Comparison of ENCODE assay signal across 19 cellular contexts in genomic region chr15:34252545-34252944, GRCh38.
"Had no signal": no experiment of that assay in that cellular context is flagged by ENCODE, and none has a peak within 500 bp of the region (broad histone marks: within the 10 kb centered on the region; RNA-seq: fewer than 3 reads in every experiment).

No MANE protein-coding gene starts in this region.

- H3K9me3 ChIP-seq: adrenal gland, gastrocnemius medialis, sigmoid colon, upper lobe of right lung had no signal

- H3K4me3 ChIP-seq: adrenal gland, gastrocnemius medialis, lung, sigmoid colon, upper lobe of right lung had no signal

- H3K9me3 Mint-ChIP-seq: mesothelial cell of epicardium; natural killer cell treated with Interleukin-12 subunit alpha and Interleukin-12 subunit beta and Interleukin-15 and Interleukin-18, amount 100 ng/mL, for 72 hours; stimulated activated effector memory CD8-positive, alpha-beta T cell treated with anti-CD3 and anti-CD28 coated beads, Interleukin-12 subunit alpha, Interleukin-12 subunit beta, amount 100 ng/mL, for 72 hours; WTC11 had no signal

- H3K79me2 ChIP-seq: parathyroid adenoma had no signal

- H3K27ac ChIP-seq: adrenal gland, gastrocnemius medialis, parathyroid adenoma, sigmoid colon, upper lobe of right lung had no signal

- H3K27ac Mint-ChIP-seq: mesothelial cell of epicardium; natural killer cell treated with Interleukin-12 subunit alpha and Interleukin-12 subunit beta and Interleukin-15 and Interleukin-18, amount 100 ng/mL, for 72 hours had no signal

- H3K4me1 ChIP-seq: adrenal gland, gastrocnemius medialis, parathyroid adenoma, sigmoid colon, upper lobe of right lung had no signal

- DNase-seq: activated CD4-positive, alpha-beta T cell treated with anti-CD3 and anti-CD28 coated beads for 48 hours; activated CD8-positive, alpha-beta memory T cell treated with anti-CD3 and anti-CD28 coated beads for 24 hours; activated CD8-positive, alpha-beta memory T cell treated with anti-CD3 and anti-CD28 coated beads, Interleukin-2, amount 50 U/mL, for 48 hours; adrenal gland; cerebellar nuclear complex; cortex of kidney; gastrocnemius medialis; head of caudate nucleus; sigmoid colon; stimulated activated CD4-positive, alpha-beta T cell treated with anti-CD3 and anti-CD28 coated beads, Interleukin-4, amount 100 ng/mL, for 24 hours; T-helper 2 cell; upper lobe of right lung had no signal

- H3K4me3 Mint-ChIP-seq: mesothelial cell of epicardium; natural killer cell treated with Interleukin-12 subunit alpha and Interleukin-12 subunit beta and Interleukin-15 and Interleukin-18, amount 100 ng/mL, for 72 hours; stimulated activated effector memory CD8-positive, alpha-beta T cell treated with anti-CD3 and anti-CD28 coated beads, Interleukin-12 subunit alpha, Interleukin-12 subunit beta, amount 100 ng/mL, for 72 hours; WTC11 had no signal

- H3K9ac ChIP-seq: parathyroid adenoma had no signal

- H3K27me3 Mint-ChIP-seq: natural killer cell treated with Interleukin-12 subunit alpha and Interleukin-12 subunit beta and Interleukin-15 and Interleukin-18, amount 100 ng/mL, for 72 hours had no signal

- ATAC-seq: gastrocnemius medialis; left lobe of liver; natural killer cell treated with Interleukin-12 subunit alpha and Interleukin-12 subunit beta and Interleukin-15 and Interleukin-18, amount 100 ng/mL, for 72 hours; stimulated activated effector memory CD8-positive, alpha-beta T cell treated with anti-CD3 and anti-CD28 coated beads, Interleukin-12 subunit alpha, Interleukin-12 subunit beta, amount 100 ng/mL, for 72 hours; upper lobe of right lung; WTC11 had no signal

- H3K27me3 ChIP-seq: adrenal gland, gastrocnemius medialis, sigmoid colon, upper lobe of right lung had no signal

- H3K4me1 Mint-ChIP-seq: mesothelial cell of epicardium, WTC11 had no signal

- H2AFZ ChIP-seq: parathyroid adenoma had no signal
